ENCODE assay signal across 10 cellular contexts in genomic region chr4:4865705-4866123, GRCh38. TPM values are rescaled to one million over a fixed set of nuclear protein-coding genes. Genes with fewer than 3 reads are reported as not detected.
DNase-seq lines count a peak whose midpoint lies in the region; ATAC-seq and TF ChIP-seq lines count a peak whose summit lies in the region.
"Had no signal": no experiment of that assay in that cellular context is flagged by ENCODE, and none has a peak within 500 bp of the region (broad histone marks: within the 10 kb centered on the region; RNA-seq: fewer than 3 reads in every experiment).

No MANE protein-coding gene starts in this region.

- 3% methylated on average over 25 of the region's 36 CpGs for WGBS in smooth muscle cell (ENCODE audit: low lambda C conversion rate)
- 0 to 8% methylated on average over 6 to 8 of the region's 36 CpGs for WGBS in gastroesophageal sphincter (ENCODE audit: low coverage in 1 of 2), 2 donors

- DNase-seq in activated CD4-positive, alpha-beta T cell treated with anti-CD3 and anti-CD28 coated beads for 36 hours, result no peak
- DNase-seq in activated CD4-positive, alpha-beta T cell treated with anti-CD3 and anti-CD28 coated beads, Interleukin-2, amount 50 U/mL, for 4 hours, result no peak
- no peak for DNase-seq in activated naive CD8-positive, alpha-beta T cell treated with anti-CD3 and anti-CD28 coated beads for 36 hours
- DNase-seq in smooth muscle cell (lab: John Stamatoyannopoulos, UW; ENCODE audit: unreplicated experiment) (no peak), activated gamma-delta T cell treated with Interleukin-2 at 50 U/mL for 16 hours (no peak)
- DNase-seq: cortex of kidney, NCI-H748 treated with DMSO at 0.1 percent for 48 hours had no signal

- H3K79me2 ChIP-seq in smooth muscle cell (ENCODE audit: low read depth), result peaks cover 20% of the 10 kb centered on the region

- ATAC-seq in activated CD4-positive, alpha-beta T cell treated with anti-CD3 and anti-CD28 coated beads for 36 hours, result no peak
- ATAC-seq in GM18870 (IDR thresholded peaks at IDR 0.05; ENCODE audit: unreplicated experiment) (no peak), gastroesophageal sphincter (no peak)

- CTCF ChIA-PET in activated CD4-positive, alpha-beta T cell treated with anti-CD3 and anti-CD28 coated beads for 36 hours (lab: Charles Lee), result no interaction called here

- intact Hi-C loops in activated CD4-positive, alpha-beta T cell treated with anti-CD3 and anti-CD28 coated beads for 36 hours (cut with DNase I, micrococcal nuclease), result loop anchor here (2.0 to 10.0 kb wide), 3 partner anchors 13 to 481 kb away; partner anchors contain the start of gene NSG1 (in 1 of the 2)

- POLR2A ChIA-PET in activated CD4-positive, alpha-beta T cell treated with anti-CD3 and anti-CD28 coated beads for 36 hours (lab: Charles Lee), result no interaction called here

- H3K27ac ChIP-seq in iPS-20b (ENCODE audit: low read length), result no peak overlapping the region
- H3K27ac ChIP-seq in smooth muscle cell (ENCODE audit: low read depth), result no peak overlapping the region
- no peak overlapping the region for H3K27ac ChIP-seq in gastroesophageal sphincter

- H3K9me3 ChIP-seq in iPS-20b (ENCODE audit: insufficient read depth, low read depth, low read length) (peaks cover 21% of the 10 kb centered on the region; the same call in 1 of the 2 replicates), smooth muscle cell (replicated peaks; ENCODE audit: low read depth) (no peaks in the 10 kb centered on the region), gastroesophageal sphincter (no peaks in the 10 kb centered on the region)

- no peaks in the 10 kb centered on the region for H3K36me3 Mint-ChIP-seq in activated CD4-positive, alpha-beta T cell treated with anti-CD3 and anti-CD28 coated beads for 36 hours (ENCODE audit: low read depth)
- no peaks in the 10 kb centered on the region for H3K36me3 Mint-ChIP-seq in activated naive CD8-positive, alpha-beta T cell treated with anti-CD3 and anti-CD28 coated beads for 36 hours

- no peak for TF ChIP-seq CTCF in smooth muscle cell (IDR thresholded peaks at IDR 0.05; ENCODE audit: borderline replicate concordance, insufficient read depth, poor library complexity, severe bottlenecking)
- no peak for TF ChIP-seq CTCF in gastroesophageal sphincter (IDR thresholded peaks at IDR 0.05)

- H4K20me1 ChIP-seq in smooth muscle cell (ENCODE audit: low read depth), result peaks cover 30% of the 10 kb centered on the region

- H3K4me2 ChIP-seq in smooth muscle cell, result peak overlapping the region; percentile 91

- peak overlapping the region; percentile 46 for H3K4me3 Mint-ChIP-seq in activated CD4-positive, alpha-beta T cell treated with anti-CD3 and anti-CD28 coated beads for 36 hours
- H3K4me3 Mint-ChIP-seq in activated naive CD8-positive, alpha-beta T cell treated with anti-CD3 and anti-CD28 coated beads for 36 hours, result no peak overlapping the region

- H3K27me3 ChIP-seq in iPS-20b (ENCODE audit: insufficient read depth, low read length) (peaks cover 100% of the 10 kb centered on the region), smooth muscle cell (ENCODE audit: low read depth) (peaks cover 83% of the 10 kb centered on the region), gastroesophageal sphincter (peaks cover 100% of the 10 kb centered on the region)

- H3K27ac Mint-ChIP-seq in activated CD4-positive, alpha-beta T cell treated with anti-CD3 and anti-CD28 coated beads for 36 hours, result peak overlapping the region; percentile 31
- H3K27ac Mint-ChIP-seq in activated naive CD8-positive, alpha-beta T cell treated with anti-CD3 and anti-CD28 coated beads for 36 hours, result peak overlapping the region; percentile 28

- H3K4me1 ChIP-seq in iPS-20b (ENCODE audit: insufficient read depth, low read length) (0 out of 2 replicates have a peak, but pooled peaks cover 3% of the 10 kb centered on the region), smooth muscle cell (ENCODE audit: low read depth) (peaks cover 16% of the 10 kb centered on the region), gastroesophageal sphincter (peaks cover 0 to 72% (median 23%) of the 10 kb centered on the region in 3 donors)

- no peak for TF ChIP-seq EP300 in gastroesophageal sphincter (IDR thresholded peaks at IDR 0.05)

- H3K9ac ChIP-seq in iPS-20b (ENCODE audit: low read depth, low read length) (no peak overlapping the region), smooth muscle cell (ENCODE audit: low read depth) (no peak overlapping the region)

- TF ChIP-seq POLR2A in gastroesophageal sphincter (IDR thresholded peaks at IDR 0.05), result no peak

- peaks cover 23% of the 10 kb centered on the region for H3K4me1 Mint-ChIP-seq in activated CD4-positive, alpha-beta T cell treated with anti-CD3 and anti-CD28 coated beads for 36 hours
- H3K4me1 Mint-ChIP-seq in activated naive CD8-positive, alpha-beta T cell treated with anti-CD3 and anti-CD28 coated beads for 36 hours, result peaks cover 27% of the 10 kb centered on the region

- peak overlapping the region; percentile 85 for H2AFZ ChIP-seq in smooth muscle cell (ENCODE audit: low read depth)

- peaks cover 15% of the 10 kb centered on the region for H3F3A ChIP-seq in smooth muscle cell (ENCODE audit: low read depth)

- H3K4me3 ChIP-seq in iPS-20b (ENCODE audit: low read length), result peak overlapping the region; percentile 41; the same call in 1 of the 2 replicates
- H3K4me3 ChIP-seq in smooth muscle cell, result peak overlapping the region; percentile 46
- peak overlapping the region in 1 of 2 donors; percentile 39 for H3K4me3 ChIP-seq in gastroesophageal sphincter

- H3K27me3 Mint-ChIP-seq in activated CD4-positive, alpha-beta T cell treated with anti-CD3 and anti-CD28 coated beads for 36 hours, result peaks cover 70% of the 10 kb centered on the region
- peaks cover 63% of the 10 kb centered on the region for H3K27me3 Mint-ChIP-seq in activated naive CD8-positive, alpha-beta T cell treated with anti-CD3 and anti-CD28 coated beads for 36 hours

- H3K36me3 ChIP-seq in iPS-20b (ENCODE audit: insufficient read depth, low read depth, low read length), result no peaks in the 10 kb centered on the region
- no peaks in the 10 kb centered on the region for H3K36me3 ChIP-seq in smooth muscle cell (ENCODE audit: low read depth)
- H3K36me3 ChIP-seq in gastroesophageal sphincter, result peaks cover 0 to 10% of the 10 kb centered on the region in 2 donors

- no peaks in the 10 kb centered on the region for H3K9me3 Mint-ChIP-seq in activated CD4-positive, alpha-beta T cell treated with anti-CD3 and anti-CD28 coated beads for 36 hours (ENCODE audit: low read depth)
- H3K9me3 Mint-ChIP-seq in activated naive CD8-positive, alpha-beta T cell treated with anti-CD3 and anti-CD28 coated beads for 36 hours, result peaks cover 1% of the 10 kb centered on the region

RNA-seq across cellular contexts. Expression of gene MSX1, which starts 6.2 kb away (rescaled TPM):
- under 1 TPM in 1 of 2 experiments, not detected in 1; 0.09 TPM for total RNA-seq in activated CD4-positive, alpha-beta T cell treated with anti-CD3 and anti-CD28 coated beads for 36 hours
- total RNA-seq in activated naive CD8-positive, alpha-beta T cell treated with anti-CD3 and anti-CD28 coated beads for 36 hours, result under 1 TPM; 0.10 to 0.14 TPM
- 13.4 and 15.5 TPM in 2 replicates for total RNA-seq in smooth muscle cell
- 27.5 and 34.1 TPM in 2 replicates for polyA plus RNA-seq in smooth muscle cell
- 1 to 10 TPM; 2.0 to 5.3 (median 2.4) TPM for total RNA-seq in gastroesophageal sphincter
